Comparison of ENCODE assay signal across 26 cellular contexts in the genomic region with DNA sequence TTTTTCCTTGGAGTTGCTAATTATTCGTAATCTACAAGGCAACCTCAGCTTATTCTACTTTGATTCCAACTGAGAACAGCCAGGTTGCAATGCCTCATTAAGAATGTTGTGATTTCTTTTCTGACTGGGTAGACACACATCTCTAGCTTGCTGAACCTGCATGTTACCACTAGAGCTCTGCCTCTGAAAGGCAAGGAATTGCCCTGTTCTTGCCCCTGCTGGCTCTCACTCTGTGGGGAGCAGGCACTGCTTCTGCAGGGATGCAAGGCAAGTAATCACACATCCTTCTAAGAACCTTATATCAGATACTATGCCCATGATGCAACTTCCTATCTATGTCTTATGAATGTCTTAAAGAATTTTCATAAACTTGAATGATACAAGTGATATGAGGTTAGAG.
"Had no signal": no experiment of that assay in that cellular context is flagged by ENCODE, and none has a peak within 500 bp of the region (broad histone marks: within the 10 kb centered on the region; RNA-seq: fewer than 3 reads in every experiment).

No MANE protein-coding gene starts in this region.

- H3K27me3 Mint-ChIP-seq: stimulated activated naive B cell treated with anti-CD40 and anti-IgM and Interleukin-4, amounts not matched to agents 10 μg/mL and 1 μg/mL and 100 μg/mL, for 72 hours; stimulated activated naive CD8-positive, alpha-beta T cell treated with anti-CD3 and anti-CD28 coated beads, Interleukin-15, Interleukin-2, amounts not matched to agents 100 ng/mL and 50 ng/mL, for 24 hours had no signal

- H3K4me1 Mint-ChIP-seq: nephron progenitor cell; neural crest cell; stimulated activated effector memory CD8-positive, alpha-beta T cell treated with anti-CD3 and anti-CD28 coated beads, Interleukin-12 subunit alpha, Interleukin-12 subunit beta, amount 100 ng/mL, for 72 hours; stimulated activated naive B cell treated with anti-CD40 and anti-IgM and Interleukin-4, amounts not matched to agents 10 μg/mL and 1 μg/mL and 100 μg/mL, for 72 hours had no signal

- H3K27me3 ChIP-seq: ovary, right lobe of liver, sigmoid colon, stomach, thyroid gland, tibial nerve, upper lobe of left lung, vagina had no signal

- H3K9me3 Mint-ChIP-seq: nephron progenitor cell; stimulated activated effector memory CD8-positive, alpha-beta T cell treated with anti-CD3 and anti-CD28 coated beads, Interleukin-12 subunit alpha, Interleukin-12 subunit beta, amount 100 ng/mL, for 72 hours; stimulated activated naive CD8-positive, alpha-beta T cell treated with anti-CD3 and anti-CD28 coated beads, Interleukin-15, Interleukin-2, amounts not matched to agents 100 ng/mL and 50 ng/mL, for 24 hours had no signal

- H3K27ac ChIP-seq: ovary, parathyroid adenoma, psoas muscle, right lobe of liver, sigmoid colon, stomach, thoracic aorta, thyroid gland, tibial nerve, upper lobe of left lung, vagina had no signal

- H3K36me3 Mint-ChIP-seq: natural killer cell treated with Interleukin-12 subunit alpha and Interleukin-12 subunit beta and Interleukin-15 and Interleukin-18, amount 100 ng/mL, for 72 hours; stimulated activated effector memory CD8-positive, alpha-beta T cell treated with anti-CD3 and anti-CD28 coated beads, Interleukin-12 subunit alpha, Interleukin-12 subunit beta, amount 100 ng/mL, for 72 hours; stimulated activated naive B cell treated with anti-CD40 and anti-IgM and Interleukin-4, amounts not matched to agents 10 μg/mL and 1 μg/mL and 100 μg/mL, for 72 hours had no signal

- H3K4me3 Mint-ChIP-seq: natural killer cell treated with Interleukin-12 subunit alpha and Interleukin-12 subunit beta and Interleukin-15 and Interleukin-18, amount 100 ng/mL, for 72 hours; nephron progenitor cell; neural crest cell; stimulated activated effector memory CD8-positive, alpha-beta T cell treated with anti-CD3 and anti-CD28 coated beads, Interleukin-12 subunit alpha, Interleukin-12 subunit beta, amount 100 ng/mL, for 72 hours; stimulated activated naive B cell treated with anti-CD40 and anti-IgM and Interleukin-4, amounts not matched to agents 10 μg/mL and 1 μg/mL and 100 μg/mL, for 72 hours; stimulated activated naive CD8-positive, alpha-beta T cell treated with anti-CD3 and anti-CD28 coated beads, Interleukin-15, Interleukin-2, amounts not matched to agents 100 ng/mL and 50 ng/mL, for 24 hours had no signal

- H2AFZ ChIP-seq: parathyroid adenoma had no signal

- H3K27ac Mint-ChIP-seq: natural killer cell treated with Interleukin-12 subunit alpha and Interleukin-12 subunit beta and Interleukin-15 and Interleukin-18, amount 100 ng/mL, for 72 hours; nephron progenitor cell; progenitor cell of endocrine pancreas; stimulated activated effector memory CD8-positive, alpha-beta T cell treated with anti-CD3 and anti-CD28 coated beads, Interleukin-12 subunit alpha, Interleukin-12 subunit beta, amount 100 ng/mL, for 72 hours; stimulated activated naive B cell treated with anti-CD40 and anti-IgM and Interleukin-4, amounts not matched to agents 10 μg/mL and 1 μg/mL and 100 μg/mL, for 72 hours; stimulated activated naive CD8-positive, alpha-beta T cell treated with anti-CD3 and anti-CD28 coated beads, Interleukin-15, Interleukin-2, amounts not matched to agents 100 ng/mL and 50 ng/mL, for 24 hours had no signal

- DNase-seq: nephron progenitor cell; ovary; psoas muscle; right cardiac atrium; right lobe of liver; sigmoid colon; small intestine; stimulated activated CD4-positive, alpha-beta T cell treated with anti-CD3 and anti-CD28 coated beads, Interleukin-15, amount 100 ng/mL, for 24 hours; stimulated activated CD4-positive, alpha-beta T cell treated with anti-CD3 and anti-CD28 coated beads, Interleukin-2, amount 100 ng/mL, for 24 hours; stimulated activated CD4-positive, alpha-beta T cell treated with anti-CD3 and anti-CD28 coated beads, Interleukin-2, amount 100 ng/mL, for 48 hours; stimulated activated CD4-positive, alpha-beta T cell treated with anti-CD3 and anti-CD28 coated beads, Interleukin-4, amount 100 ng/mL, for 24 hours; stimulated activated naive B cell treated with anti-CD40 and anti-IgM and Interleukin-4, amounts not matched to agents 10 μg/mL and 1 μg/mL and 100 μg/mL, for 72 hours; stimulated activated naive CD4-positive, alpha-beta T cell treated with Interleukin-2 at 50 U/mL for 16 hours; stomach; thyroid gland; trophoblast cell; upper lobe of left lung had no signal

- H3K4me1 ChIP-seq: parathyroid adenoma, psoas muscle, right lobe of liver, sigmoid colon, thyroid gland, tibial nerve, upper lobe of left lung, vagina had no signal

- ATAC-seq: natural killer cell treated with Interleukin-12 subunit alpha and Interleukin-12 subunit beta and Interleukin-15 and Interleukin-18, amount 100 ng/mL, for 72 hours; psoas muscle; right cardiac atrium; right lobe of liver; stimulated activated effector memory CD8-positive, alpha-beta T cell treated with anti-CD3 and anti-CD28 coated beads, Interleukin-12 subunit alpha, Interleukin-12 subunit beta, amount 100 ng/mL, for 72 hours had no signal

- H3K4me3 ChIP-seq: ovary, psoas muscle, right lobe of liver, sigmoid colon, stomach, thoracic aorta, thyroid gland, tibial nerve, upper lobe of left lung, vagina had no signal

- H3K9me3 ChIP-seq: ovary, psoas muscle, right lobe of liver, stomach, thoracic aorta, thyroid gland, upper lobe of left lung, vagina had no signal

- H3K79me2 ChIP-seq: parathyroid adenoma had no signal

- H3K36me3 ChIP-seq: ovary, right lobe of liver, sigmoid colon, stomach, thoracic aorta, thyroid gland, tibial nerve, upper lobe of left lung, vagina had no signal

- H3K9ac ChIP-seq: parathyroid adenoma had no signal
